Comparison of ENCODE assay signal across 8 cellular contexts in genomic region chr14:64338616-64339316, GRCh38. TPM values are rescaled to one million over a fixed set of nuclear protein-coding genes. Genes with fewer than 3 reads are reported as not detected.
DNase-seq lines count a peak whose midpoint lies in the region; ATAC-seq and TF ChIP-seq lines count a peak whose summit lies in the region.

No MANE protein-coding gene starts in this region.

- no peak for TF ChIP-seq CTCF in ascending aorta (IDR thresholded peaks at IDR 0.05)
- TF ChIP-seq CTCF in uterus (IDR thresholded peaks at IDR 0.05): no peak

- DNase-seq in NCI-H187 (lab: John Stamatoyannopoulos, UW) (peak; percentile 95 to 99), T-helper 2 cell (peak; percentile 68 to 96 (median 80)), ascending aorta (ENCODE audit: low spot score in 2 of 2) (peak; percentile 91 to 97), right cardiac atrium (peak; percentile 95 to 96 (median 96)), pulmonary artery endothelial cell (ENCODE audit: low read depth, low spot score) (peak; percentile 98), uterus (peak; percentile 91 to 97)

- ATAC-seq in GM18502 (IDR thresholded peaks at IDR 0.05; ENCODE audit: poor library complexity, unreplicated experiment) (peak; percentile 91), HG02943 (IDR thresholded peaks at IDR 0.05; ENCODE audit: low read depth, unreplicated experiment) (peak; percentile 86), right cardiac atrium (peak; percentile 97)

- H3K9me3 ChIP-seq in ascending aorta: peaks cover 0 to 6% of the 10 kb centered on the region in 2 donors
- H3K9me3 ChIP-seq in right cardiac atrium (ENCODE audit: control insufficient read depth, low read length): no peaks in the 10 kb centered on the region
- H3K9me3 ChIP-seq in uterus: no peaks in the 10 kb centered on the region

- WGBS in right cardiac atrium: 2% methylated on average over 46 of the region's 49 CpGs

- intact Hi-C loops in ascending aorta (cut with DNase I): loop anchor here (2.0 to 10.0 kb wide), 2 partner anchors 48 to 794 kb away; partner anchors contain the start of gene PPP2R5E
- intact Hi-C loops in right cardiac atrium (cut with DNase I): no loop called here
- intact Hi-C loops in uterus (cut with DNase I; ENCODE audit: low total_unique reads): no loop called here

- H3K27me3 ChIP-seq in ascending aorta (no peaks in the 10 kb centered on the region), right cardiac atrium (ENCODE audit: control insufficient read depth, insufficient read depth) (no peaks in the 10 kb centered on the region), uterus (no peaks in the 10 kb centered on the region)

- TF ChIP-seq POLR2A in uterus (IDR thresholded peaks at IDR 0.05): peak; percentile 74 to 79

- no peaks in the 10 kb centered on the region for H3K36me3 ChIP-seq in ascending aorta
- H3K36me3 ChIP-seq in uterus: no peaks in the 10 kb centered on the region

- H3K4me3 ChIP-seq in ascending aorta: peak overlapping the region; percentile 69 to 73
- H3K4me3 ChIP-seq in right cardiac atrium (ENCODE audit: low read length): peak overlapping the region; percentile 68
- H3K4me3 ChIP-seq in uterus: peak overlapping the region; percentile 66 to 75

- H3K4me1 ChIP-seq in ascending aorta (peaks cover 0 to 2% of the 10 kb centered on the region in 2 donors), right cardiac atrium (ENCODE audit: control insufficient read depth, insufficient read depth, low read length) (no peaks in the 10 kb centered on the region), uterus (peaks cover 0 to 6% of the 10 kb centered on the region in 2 donors)

- peak overlapping the region; percentile 68 to 73 for H3K27ac ChIP-seq in ascending aorta
- H3K27ac ChIP-seq in right cardiac atrium (ENCODE audit: low read length): peak overlapping the region; percentile 54
- H3K27ac ChIP-seq in uterus: peak overlapping the region; percentile 74 to 88

RNA-seq across cellular contexts. Expression of gene ESR2, which starts 44.6 kb away (rescaled TPM):
- total RNA-seq in ascending aorta: not detected
- under 1 TPM; 0.14 to 0.60 (median 0.36) TPM for total RNA-seq in right cardiac atrium
- polyA plus RNA-seq in right cardiac atrium: 0.11 TPM
- total RNA-seq in pulmonary artery endothelial cell: 0.13 and 0.99 TPM in 2 replicates
- total RNA-seq in uterus: 1 to 10 TPM in 3 of 4 donors, under 1 TPM in 1; 0.41 to 8.2 (median 3.9) TPM

RNA-seq across cellular contexts. Expression of gene MTHFD1, which starts 49.4 kb away (rescaled TPM):
- 7.2 TPM for total RNA-seq in ascending aorta
- 10 to 100 TPM; 52.3 to 64.7 (median 56.4) TPM for total RNA-seq in right cardiac atrium
- polyA plus RNA-seq in right cardiac atrium: 30.1 TPM
- total RNA-seq in pulmonary artery endothelial cell: 64.4 and 102 TPM in 2 replicates
- 100 to 1,000 TPM in 1 of 4 donors, 10 to 100 TPM in 3; 13.5 to 145 (median 50.0) TPM for total RNA-seq in uterus

Comparison
In these comparisons a context has a peak if more than half of its experiments do, and no peak if none do; other contexts are left out.
1. Peak in every context shown above with its lines: DNase-seq, ATAC-seq, H3K4me3 ChIP-seq and H3K27ac ChIP-seq.